23 cellular contexts compared by ENCODE assay signal in genomic region chr10:36168777-36169176, GRCh38.
"Had no signal": no experiment of that assay in that cellular context is flagged by ENCODE, and none has a peak within 500 bp of the region (broad histone marks: within the 10 kb centered on the region; RNA-seq: fewer than 3 reads in every experiment).

No MANE protein-coding gene starts in this region.

- ATAC-seq: effector memory CD8-positive, alpha-beta T cell; esophagus mucosa; foreskin keratinocyte; gastrocnemius medialis; gastroesophageal sphincter; heart left ventricle had no signal

- H3K27ac Mint-ChIP-seq: dendritic cell treated with granulocyte-macrophage colony-stimulating factor and Interleukin-4, amounts not matched to agents 40 ng/mL and 50 ng/mL, for 4 days; effector memory CD8-positive, alpha-beta T cell had no signal

- H3K27ac ChIP-seq: colonic mucosa, coronary artery, dorsolateral prefrontal cortex, epithelial cell of prostate, esophagus muscularis mucosa, esophagus squamous epithelium, foreskin keratinocyte, gastrocnemius medialis, gastroesophageal sphincter, heart left ventricle had no signal

- H3K27me3 Mint-ChIP-seq: dendritic cell treated with granulocyte-macrophage colony-stimulating factor and Interleukin-4, amounts not matched to agents 40 ng/mL and 50 ng/mL, for 4 days; effector memory CD8-positive, alpha-beta T cell had no signal

- H3K9me3 ChIP-seq: colonic mucosa, esophagus muscularis mucosa, esophagus squamous epithelium, gastrocnemius medialis, gastroesophageal sphincter had no signal

- H3K27me3 ChIP-seq: colonic mucosa, dorsolateral prefrontal cortex, esophagus muscularis mucosa, esophagus squamous epithelium, foreskin keratinocyte, gastrocnemius medialis, gastroesophageal sphincter, heart left ventricle had no signal

- H3K4me1 ChIP-seq: colonic mucosa, foreskin keratinocyte had no signal

- H3K4me3 ChIP-seq: colonic mucosa, coronary artery, dorsolateral prefrontal cortex, esophagus muscularis mucosa, esophagus squamous epithelium, gastrocnemius medialis, gastroesophageal sphincter, heart left ventricle had no signal

- H3K9me3 Mint-ChIP-seq: dendritic cell treated with granulocyte-macrophage colony-stimulating factor and Interleukin-4, amounts not matched to agents 40 ng/mL and 50 ng/mL, for 4 days had no signal

- H3K36me3 ChIP-seq: colonic mucosa, esophagus muscularis mucosa, esophagus squamous epithelium, gastrocnemius medialis, gastroesophageal sphincter, heart left ventricle had no signal

- H3K4me3 Mint-ChIP-seq: dendritic cell treated with granulocyte-macrophage colony-stimulating factor and Interleukin-4, amounts not matched to agents 40 ng/mL and 50 ng/mL, for 4 days; effector memory CD8-positive, alpha-beta T cell had no signal

- DNase-seq: colonic mucosa; cortex of kidney; dermis blood vessel endothelial cell; dorsolateral prefrontal cortex; effector CD4-positive, alpha-beta T cell; effector CD8-positive, alpha-beta T cell; effector memory CD4-positive, alpha-beta T cell; effector memory CD8-positive, alpha-beta T cell; erythroblast; esophagus squamous epithelium; foreskin fibroblast; foreskin keratinocyte; foreskin melanocyte; gastrocnemius medialis; glutamatergic neuron; head of caudate nucleus; heart left ventricle had no signal
